Comparison of ENCODE assay signal across 11 cellular contexts in genomic region chr6:30767158-30767943, GRCh38. TPM values are rescaled to one million over a fixed set of nuclear protein-coding genes. Genes with fewer than 3 reads are reported as not detected.
A peak's percentile ranks its signal among the peaks of the same experiment; 100 is the strongest.
DNase-seq lines count a peak whose midpoint lies in the region; ATAC-seq, FAIRE-seq and TF ChIP-seq lines count a peak whose summit lies in the region.
"Had no signal": no experiment of that assay in that cellular context is flagged by ENCODE, and none has a peak within 500 bp of the region (broad histone marks: within the 10 kb centered on the region; RNA-seq: fewer than 3 reads in every experiment).

No MANE protein-coding gene starts in this region.

- no peak overlapping the region for H3K4me3 ChIP-seq in A549
- H3K4me3 ChIP-seq: spleen had no signal

- peak overlapping the region; percentile 99 for H3K27ac Mint-ChIP-seq in activated CD8-positive, alpha-beta T cell treated with anti-CD3 and anti-CD28 coated beads for 36 hours

- intact Hi-C loops in activated CD8-positive, alpha-beta T cell treated with anti-CD3 and anti-CD28 coated beads for 36 hours (cut with micrococcal nuclease): loop anchor here (1.0 kb wide), 1 partner anchor 21 kb away; no protein-coding TSS in a partner anchor

- H3K27me3 Mint-ChIP-seq in activated CD8-positive, alpha-beta T cell treated with anti-CD3 and anti-CD28 coated beads for 36 hours: no peaks in the 10 kb centered on the region

- no peak for TF ChIP-seq EP300 in A549 (IDR thresholded peaks at IDR 0.05)

- H3K9me3 ChIP-seq in A549: no peaks in the 10 kb centered on the region
- H3K9me3 ChIP-seq: spleen had no signal

- POLR2A ChIA-PET in A549 (lab: Yijun Ruan, JAX): interaction anchor here (3.1 kb wide), 1 partner anchor 15 kb away, joined by 46 read pairs; no protein-coding TSS in a partner anchor
- POLR2A ChIA-PET in activated CD8-positive, alpha-beta T cell treated with anti-CD3 and anti-CD28 coated beads for 36 hours (lab: Charles Lee): interaction anchor here (0.7 to 11.6 kb wide), 11 partner anchors 10 to 115 kb away, joined by 3 to 198 read pairs (median 6); partner anchors contain the start of genes FLOT1 and IER3

- no peak for FAIRE-seq in A549 (lab: Jason Lieb, UNC)
- no peak for FAIRE-seq in urothelium cell line (lab: Jason Lieb, UNC)
- FAIRE-seq: TTC549 had no signal

- no peak for TF ChIP-seq RAD21 in A549 (conservative IDR thresholded peaks at IDR 0.05 in 1 of 2, IDR thresholded peaks at IDR 0.05 in 1 of 2)

- 93% methylated on average over 9 of the region's 9 CpGs for WGBS in A549 (ENCODE audit: missing lambda C conversion rate)

- peak overlapping the region; percentile 89 to 97 for H3K27ac ChIP-seq in A549
- H3K27ac ChIP-seq: spleen had no signal

- peaks cover 16% of the 10 kb centered on the region for H3K36me3 Mint-ChIP-seq in activated CD8-positive, alpha-beta T cell treated with anti-CD3 and anti-CD28 coated beads for 36 hours (ENCODE audit: low read depth)
- H3K36me3 Mint-ChIP-seq: brain had no signal

- TF ChIP-seq POLR2A in A549 (IDR thresholded peaks at IDR 0.05; ENCODE audit: low read length): no peak

- CTCF ChIA-PET in A549 (lab: Yijun Ruan, JAX): interaction anchor here (1.1 to 3.2 kb wide), 6 partner anchors 9 to 61 kb away, joined by 3 to 21 read pairs (median 6); no protein-coding TSS in a partner anchor
- CTCF ChIA-PET in activated CD8-positive, alpha-beta T cell treated with anti-CD3 and anti-CD28 coated beads for 36 hours (lab: Charles Lee): interaction anchor here (0.9 to 1.6 kb wide), 7 partner anchors 11 to 312 kb away, joined by 3 to 6 read pairs (median 3); no protein-coding TSS in a partner anchor

- no peak for ATAC-seq in A549
- ATAC-seq in GM18907 (IDR thresholded peaks at IDR 0.05; ENCODE audit: unreplicated experiment): peak; percentile 57
- ATAC-seq in HG02798 (IDR thresholded peaks at IDR 0.05; ENCODE audit: poor library complexity, unreplicated experiment): peak; percentile 70
- peak; percentile 53 for ATAC-seq in activated CD8-positive, alpha-beta T cell treated with anti-CD3 and anti-CD28 coated beads for 36 hours

- peaks cover 79% of the 10 kb centered on the region for H3K4me1 Mint-ChIP-seq in activated CD8-positive, alpha-beta T cell treated with anti-CD3 and anti-CD28 coated beads for 36 hours (ENCODE audit: low read depth)

- no peak for TF ChIP-seq CTCF in A549 (IDR thresholded peaks at IDR 0.05)
- TF ChIP-seq CTCF in activated CD8-positive, alpha-beta T cell treated with anti-CD3 and anti-CD28 coated beads for 36 hours (IDR thresholded peaks at IDR 0.05): no peak

- peaks cover 77% of the 10 kb centered on the region for H3K4me1 ChIP-seq in A549

- no peak overlapping the region; the same call in 2 of the 3 replicates for H3K4me2 ChIP-seq in A549

- DNase-seq in A549 (ENCODE audit: low read depth in 1 of 2, low spot score in 1 of 2) (no peak), amygdala (lab: John Stamatoyannopoulos, UW) (no peak), medulla oblongata (ENCODE audit: extremely low spot score) (no peak), urothelium cell line (ENCODE audit: low spot score) (no peak), AG20443 (ENCODE audit: low spot score) (no peak)
- DNase-seq in activated CD8-positive, alpha-beta T cell treated with anti-CD3 and anti-CD28 coated beads for 36 hours: peak; percentile 66
- DNase-seq: spleen had no signal

- peaks cover 5% of the 10 kb centered on the region for H3K9me3 Mint-ChIP-seq in activated CD8-positive, alpha-beta T cell treated with anti-CD3 and anti-CD28 coated beads for 36 hours
- H3K9me3 Mint-ChIP-seq: brain had no signal

- peak overlapping the region; percentile 75 for H3K4me3 Mint-ChIP-seq in activated CD8-positive, alpha-beta T cell treated with anti-CD3 and anti-CD28 coated beads for 36 hours
- H3K4me3 Mint-ChIP-seq: brain had no signal

TF ChIP-seq in A549, 52 proteins besides CTCF, POLR2A, EP300 and RAD21 (continues in another document):
- no peak for TF ChIP-seq HDAC2 (IDR thresholded peaks at IDR 0.05)
- no peak for TF ChIP-seq CBX2 (IDR thresholded peaks at IDR 0.05; ENCODE audit: borderline replicate concordance, low read depth)
- TF ChIP-seq BHLHE40 (IDR thresholded peaks at IDR 0.05; ENCODE audit: low read depth, low read length): no peak
- TF ChIP-seq, protein P1, sequence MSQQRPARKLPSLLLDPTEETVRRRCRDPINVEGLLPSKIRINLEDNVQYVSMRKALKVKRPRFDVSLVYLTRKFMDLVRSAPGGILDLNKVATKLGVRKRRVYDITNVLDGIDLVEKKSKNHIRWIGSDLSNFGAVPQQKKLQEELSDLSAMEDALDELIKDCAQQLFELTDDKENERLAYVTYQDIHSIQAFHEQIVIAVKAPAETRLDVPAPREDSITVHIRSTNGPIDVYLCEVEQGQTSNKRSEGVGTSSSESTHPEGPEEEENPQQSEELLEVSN (IDR thresholded peaks at IDR 0.05; ENCODE audit: borderline replicate concordance, low read depth): no peak
- no peak for TF ChIP-seq NFE2L2 (conservative IDR thresholded peaks at IDR 0.05; ENCODE audit: low read length)
- TF ChIP-seq REST (IDR thresholded peaks at IDR 0.05): no peak
- TF ChIP-seq, protein P2, sequence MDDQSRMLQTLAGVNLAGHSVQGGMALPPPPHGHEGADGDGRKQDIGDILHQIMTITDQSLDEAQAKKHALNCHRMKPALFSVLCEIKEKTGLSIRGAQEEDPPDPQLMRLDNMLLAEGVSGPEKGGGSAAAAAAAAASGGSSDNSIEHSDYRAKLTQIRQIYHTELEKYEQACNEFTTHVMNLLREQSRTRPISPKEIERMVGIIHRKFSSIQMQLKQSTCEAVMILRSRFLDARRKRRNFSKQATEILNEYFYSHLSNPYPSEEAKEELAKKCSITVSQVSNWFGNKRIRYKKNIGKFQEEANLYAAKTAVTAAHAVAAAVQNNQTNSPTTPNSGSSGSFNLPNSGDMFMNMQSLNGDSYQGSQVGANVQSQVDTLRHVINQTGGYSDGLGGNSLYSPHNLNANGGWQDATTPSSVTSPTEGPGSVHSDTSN (IDR thresholded peaks at IDR 0.05): no peak
- TF ChIP-seq JUNB (IDR thresholded peaks at IDR 0.05): no peak
- no peak for TF ChIP-seq HOXB5 (CRISPR knock-in tag; IDR thresholded peaks at IDR 0.05)
- no peak for TF ChIP-seq RFX5 (IDR thresholded peaks at IDR 0.05)
- TF ChIP-seq EHMT2 (IDR thresholded peaks at IDR 0.05; ENCODE audit: low read depth): no peak
- no peak for TF ChIP-seq TP53 (CRISPR knock-in tag; IDR thresholded peaks at IDR 0.05)

RNA-seq across cellular contexts. Expression of gene IER3, which starts 23.0 kb away (rescaled TPM):
- polyA plus RNA-seq in A549 (2011; rRNA removed) (116 and 202 TPM in 2 replicates), A549 (2017; fragmentation: RNase III; extraction: RNeasy Plus Mini Kit Qiagen cat#74134 plus additional on column Dnase treatment) (89.1 to 108 TPM (median 104 TPM) in 3 replicates)
- 172 and 215 TPM in 2 replicates for polyA plus RNA-seq in A549 (2012; cell fraction: cytosol; rRNA removed)
- polyA plus RNA-seq in A549 (2012; cell fraction: nucleus; rRNA removed): 240 and 352 TPM in 2 replicates
- 93.4 and 94.8 TPM in 2 replicates for polyA minus RNA-seq in A549 (2011; rRNA and poly(A)+ RNA removed)
- 100 to 1,000 TPM; 375 to 386 TPM for total RNA-seq in activated CD8-positive, alpha-beta T cell treated with anti-CD3 and anti-CD28 coated beads for 36 hours

RNA-seq across cellular contexts. Expression of gene FLOT1, which starts 24.9 kb away (rescaled TPM):
- polyA plus RNA-seq in A549 (2011; rRNA removed) (135 and 136 TPM in 2 replicates), A549 (2017; fragmentation: RNase III; extraction: RNeasy Plus Mini Kit Qiagen cat#74134 plus additional on column Dnase treatment) (89.7 to 99.2 TPM (median 89.9 TPM) in 3 replicates)
- polyA plus RNA-seq in A549 (2012; cell fraction: cytosol; rRNA removed): 140 TPM in 2 replicates
- polyA plus RNA-seq in A549 (2012; cell fraction: nucleus; rRNA removed): 112 and 128 TPM in 2 replicates
- 101 and 112 TPM in 2 replicates for polyA minus RNA-seq in A549 (2011; rRNA and poly(A)+ RNA removed)
- total RNA-seq in activated CD8-positive, alpha-beta T cell treated with anti-CD3 and anti-CD28 coated beads for 36 hours: 100 to 1,000 TPM; 135 TPM

RNA-seq across cellular contexts. Expression of gene TUBB, which starts 47.2 kb away (rescaled TPM):
- 691 and 782 TPM in 2 replicates for polyA plus RNA-seq in A549 (2011; rRNA removed)
- 1,345 and 1,480 TPM in 2 replicates for polyA plus RNA-seq in A549 (2012; cell fraction: cytosol; rRNA removed)
- polyA plus RNA-seq in A549 (2012; cell fraction: nucleus; rRNA removed): 1,395 and 1,872 TPM in 2 replicates
- 1,022 to 1,121 TPM (median 1,044 TPM) in 3 replicates for polyA plus RNA-seq in A549 (2017; fragmentation: RNase III; extraction: RNeasy Plus Mini Kit Qiagen cat#74134 plus additional on column Dnase treatment)
- 802 and 983 TPM in 2 replicates for polyA minus RNA-seq in A549 (2011; rRNA and poly(A)+ RNA removed)
- total RNA-seq in activated CD8-positive, alpha-beta T cell treated with anti-CD3 and anti-CD28 coated beads for 36 hours: 1,000 to 10,000 TPM; 1,556 to 1,579 TPM

RNA-seq across cellular contexts. Expression of gene MDC1, which starts 50.3 kb away (rescaled TPM):
- polyA plus RNA-seq in A549 (2011; rRNA removed): 8.2 and 13.3 TPM in 2 replicates
- 8.4 and 10.3 TPM in 2 replicates for polyA plus RNA-seq in A549 (2012; cell fraction: cytosol; rRNA removed)
- 29.8 and 46.1 TPM in 2 replicates for polyA plus RNA-seq in A549 (2012; cell fraction: nucleus; rRNA removed)
- polyA plus RNA-seq in A549 (2017; fragmentation: RNase III; extraction: RNeasy Plus Mini Kit Qiagen cat#74134 plus additional on column Dnase treatment): 14.9 to 21.4 TPM (median 16.5 TPM) in 3 replicates
- polyA minus RNA-seq in A549 (2011; rRNA and poly(A)+ RNA removed): 18.4 and 19.4 TPM in 2 replicates
- total RNA-seq in activated CD8-positive, alpha-beta T cell treated with anti-CD3 and anti-CD28 coated beads for 36 hours: 10 to 100 TPM; 80.4 to 90.7 TPM

Comparison
In these comparisons a context has a peak if more than half of its experiments do, and no peak if none do; other contexts are left out.
1. ATAC-seq: peak in GM18907 (single experiment), HG02798 (single experiment) and activated CD8-positive, alpha-beta T cell treated with anti-CD3 and anti-CD28 coated beads for 36 hours (single experiment); none in A549 (0 of 2).